20 cellular contexts compared by ENCODE assay signal in genomic region chr3:151979914-151980313, GRCh38.
"Had no signal": no experiment of that assay in that cellular context is flagged by ENCODE, and none has a peak within 500 bp of the region (broad histone marks: within the 10 kb centered on the region; RNA-seq: fewer than 3 reads in every experiment).

No MANE protein-coding gene starts in this region.

- H3K4me1 Mint-ChIP-seq: activated B cell treated with CpG ODN at 0.5 μM for 24 hours, nephron progenitor cell had no signal

- H3K27me3 Mint-ChIP-seq: activated CD8-positive, alpha-beta T cell treated with anti-CD3 and anti-CD28 coated beads for 36 hours had no signal

- H3K9me3 Mint-ChIP-seq: activated CD8-positive, alpha-beta T cell treated with anti-CD3 and anti-CD28 coated beads for 36 hours; activated T-cell treated with anti-CD3 and anti-CD28 coated beads, Interleukin-2, amount 50 U/mL, for 4 hours; immature natural killer cell had no signal

- DNase-seq: activated B cell treated with CpG ODN at 0.5 μM for 24 hours; activated CD4-positive, alpha-beta T cell treated with anti-CD3 and anti-CD28 coated beads for 48 hours; activated CD8-positive, alpha-beta T cell treated with anti-CD3 and anti-CD28 coated beads for 36 hours; activated effector memory CD4-positive, alpha-beta T cell treated with Interleukin-2 at 50 U/mL for 16 hours; activated naive CD4-positive, alpha-beta T cell treated with anti-CD3 and anti-CD28 coated beads, Interleukin-2, amount 50 U/mL, for 16 hours; activated T-cell treated with anti-CD3 and anti-CD28 coated beads, Interleukin-2, amount 50 U/mL, for 4 hours; adrenal gland; gastrocnemius medialis; heart left ventricle; immature natural killer cell; nephron progenitor cell; right cardiac atrium; small intestine; stimulated activated CD4-positive, alpha-beta T cell treated with anti-CD3 and anti-CD28 coated beads, Interleukin-4, amount 100 ng/mL, for 24 hours; stimulated activated naive CD4-positive, alpha-beta T cell; uterus had no signal

- H3K9me3 ChIP-seq: adrenal gland, gastrocnemius medialis, prostate gland, tibial nerve, uterus had no signal

- H3K27ac ChIP-seq: adrenal gland, gastrocnemius medialis, heart left ventricle, prostate gland, tibial nerve had no signal

- H3K27ac Mint-ChIP-seq: activated B cell treated with CpG ODN at 0.5 μM for 24 hours; activated CD8-positive, alpha-beta T cell treated with anti-CD3 and anti-CD28 coated beads for 36 hours; immature natural killer cell; nephron progenitor cell had no signal

- H3K4me3 ChIP-seq: adrenal gland, gastrocnemius medialis, heart left ventricle, prostate gland, tibial nerve, uterus had no signal

- FAIRE-seq: small intestine, TTC549 had no signal

- ATAC-seq: activated CD8-positive, alpha-beta T cell treated with anti-CD3 and anti-CD28 coated beads for 36 hours; activated T-cell treated with anti-CD3 and anti-CD28 coated beads, Interleukin-2, amount 50 U/mL, for 4 hours; esophagus mucosa; gastrocnemius medialis; heart left ventricle; right cardiac atrium had no signal

- H3K4me3 Mint-ChIP-seq: activated B cell treated with CpG ODN at 0.5 μM for 24 hours; activated CD8-positive, alpha-beta T cell treated with anti-CD3 and anti-CD28 coated beads for 36 hours; activated T-cell treated with anti-CD3 and anti-CD28 coated beads, Interleukin-2, amount 50 U/mL, for 4 hours; immature natural killer cell; nephron progenitor cell had no signal

- H3K27me3 ChIP-seq: adrenal gland, gastrocnemius medialis, heart left ventricle, tibial nerve, uterus had no signal

- H3K36me3 ChIP-seq: adrenal gland, gastrocnemius medialis, heart left ventricle, prostate gland, tibial nerve, uterus had no signal
